8 cellular contexts compared by ENCODE assay signal in genomic region chr5:61408476-61409168, GRCh38.
DNase-seq lines count a peak whose midpoint lies in the region; ATAC-seq and TF ChIP-seq lines count a peak whose summit lies in the region.

No MANE protein-coding gene starts in this region.

- DNase-seq in DMS153 treated with DMSO at 0.1 percent for 48 hours (lab: John Stamatoyannopoulos, UW; ENCODE audit: unreplicated experiment) (peak; percentile 87), OCI-M2 (lab: John Stamatoyannopoulos, UW; ENCODE audit: unreplicated experiment) (peak; percentile 69), activated T-cell treated with anti-CD3 and anti-CD28 coated beads for 48 hours (ENCODE audit: low read depth) (peak; percentile 98), epidermal melanocyte (ENCODE audit: insufficient read length, low spot score) (peak; percentile 98), mesothelial cell of epicardium (ENCODE audit: low spot score in 2 of 2, unreplicated experiment in 2 of 2) (peak; percentile 96 to 97)
- peak; percentile 95 for DNase-seq in Jurkat, Clone E6-1 (ENCODE audit: low read depth, low spot score)
- peak; percentile 96 to 99 for DNase-seq in stimulated activated CD8-positive, alpha-beta memory T cell treated with anti-CD3 and anti-CD28 coated beads, Interleukin-15, amount 100 ng/mL, for 4 hours (ENCODE audit: low read depth in 2 of 2)

- no peaks in the 10 kb centered on the region for H3K36me3 Mint-ChIP-seq in mesothelial cell of epicardium

- TF ChIP-seq CTCF in mesothelial cell of epicardium (IDR thresholded peaks at IDR 0.05; ENCODE audit: unreplicated experiment), result no peak

- no peak overlapping the region; the same call in 1 of the 2 replicates for H3K4me3 ChIP-seq in Jurkat, Clone E6-1 (ENCODE audit: low read length)

- H3K27ac Mint-ChIP-seq in mesothelial cell of epicardium, result peak overlapping the region; percentile 96

- H3K4me3 Mint-ChIP-seq in mesothelial cell of epicardium, result peak overlapping the region; percentile 66

- H3K27me3 Mint-ChIP-seq in mesothelial cell of epicardium (ENCODE audit: low read depth), result no peaks in the 10 kb centered on the region

- H3K4me1 Mint-ChIP-seq in mesothelial cell of epicardium, result peaks cover 74% of the 10 kb centered on the region

- ATAC-seq in GM21786 (IDR thresholded peaks at IDR 0.05; ENCODE audit: unreplicated experiment), result peak; percentile 98

- no peaks in the 10 kb centered on the region for H3K9me3 Mint-ChIP-seq in mesothelial cell of epicardium
